Comparison of ENCODE assay signal across 14 cellular contexts in genomic region chr7:78326189-78326588, GRCh38.
DNase-seq lines count a peak whose midpoint lies in the region; ATAC-seq and TF ChIP-seq lines count a peak whose summit lies in the region.
"Had no signal": no experiment of that assay in that cellular context is flagged by ENCODE, and none has a peak within 500 bp of the region (broad histone marks: within the 10 kb centered on the region; RNA-seq: fewer than 3 reads in every experiment).

No MANE protein-coding gene starts in this region.

- H3K9me3 ChIP-seq in upper lobe of right lung, result no peaks in the 10 kb centered on the region
- H3K9me3 ChIP-seq: BLaER1, neutrophil had no signal

- intact Hi-C loops in upper lobe of right lung (cut with DNase I), result no loop called here

- DNase-seq in AG08395 (ENCODE audit: low spot score) (peak; percentile 31), HFF-Myc (ENCODE audit: extremely low read depth, low read depth) (peak; percentile 4), astrocyte of the hippocampus (ENCODE audit: low read depth, low spot score) (peak; percentile 64), kidney tubule cell (ENCODE audit: low spot score) (peak; percentile 93), upper lobe of right lung (no peak), D341Med (ENCODE audit: low spot score) (no peak)
- DNase-seq in stimulated activated naive CD8-positive, alpha-beta T cell treated with anti-CD3 and anti-CD28 coated beads, Interleukin-15, Interleukin-2, amounts not matched to agents 100 U/mL and 50 U/mL, for 24 hours, result no peak
- DNase-seq: activated CD4-positive, alpha-beta T cell treated with anti-CD3 and anti-CD28 coated beads, Interleukin-2, amount 50 U/mL, for 4 hours; small intestine; stimulated activated naive CD4-positive, alpha-beta T cell treated with Interleukin-2 at 50 U/mL for 16 hours; T-helper 9 cell had no signal

- H3K4me3 ChIP-seq in HFF-Myc (replicated peaks; ENCODE audit: low read depth, low read length), result no peak overlapping the region
- no peak overlapping the region for H3K4me3 ChIP-seq in upper lobe of right lung
- H3K4me3 ChIP-seq: BLaER1 had no signal

- no peak for ATAC-seq in stimulated activated naive CD8-positive, alpha-beta T cell treated with anti-CD3 and anti-CD28 coated beads, Interleukin-15, Interleukin-2, amounts not matched to agents 100 U/mL and 50 U/mL, for 24 hours
- ATAC-seq in upper lobe of right lung (no peak), HG03135 (IDR thresholded peaks at IDR 0.05; ENCODE audit: unreplicated experiment) (no peak)

- H3K36me3 ChIP-seq in upper lobe of right lung, result no peaks in the 10 kb centered on the region
- H3K36me3 ChIP-seq: BLaER1, neutrophil had no signal

- no peak for TF ChIP-seq CTCF in HFF-Myc (IDR thresholded peaks at IDR 0.05; ENCODE audit: low read depth, low read length, missing control alignments)
- TF ChIP-seq CTCF in upper lobe of right lung (IDR thresholded peaks at IDR 0.05), result no peak

- H3K27me3 ChIP-seq in upper lobe of right lung, result no peaks in the 10 kb centered on the region
- H3K27me3 ChIP-seq: BLaER1, neutrophil had no signal

- H3K27ac ChIP-seq in upper lobe of right lung, result no peak overlapping the region
- H3K27ac ChIP-seq: BLaER1, neutrophil had no signal

- no peaks in the 10 kb centered on the region for H3K4me1 ChIP-seq in upper lobe of right lung
- H3K4me1 ChIP-seq: BLaER1 had no signal

Comparison
In these comparisons a context has a peak if more than half of its experiments do, and no peak if none do; other contexts are left out.
1. DNase-seq: peak in AG08395 (single experiment), HFF-Myc (single experiment), astrocyte of the hippocampus (single experiment) and kidney tubule cell (single experiment); none in stimulated activated naive CD8-positive, alpha-beta T cell treated with anti-CD3 and anti-CD28 coated beads, Interleukin-15, Interleukin-2, amounts not matched to agents 100 U/mL and 50 U/mL, for 24 hours (single experiment), upper lobe of right lung (single experiment) and D341Med (single experiment).